In the genomic region with DNA sequence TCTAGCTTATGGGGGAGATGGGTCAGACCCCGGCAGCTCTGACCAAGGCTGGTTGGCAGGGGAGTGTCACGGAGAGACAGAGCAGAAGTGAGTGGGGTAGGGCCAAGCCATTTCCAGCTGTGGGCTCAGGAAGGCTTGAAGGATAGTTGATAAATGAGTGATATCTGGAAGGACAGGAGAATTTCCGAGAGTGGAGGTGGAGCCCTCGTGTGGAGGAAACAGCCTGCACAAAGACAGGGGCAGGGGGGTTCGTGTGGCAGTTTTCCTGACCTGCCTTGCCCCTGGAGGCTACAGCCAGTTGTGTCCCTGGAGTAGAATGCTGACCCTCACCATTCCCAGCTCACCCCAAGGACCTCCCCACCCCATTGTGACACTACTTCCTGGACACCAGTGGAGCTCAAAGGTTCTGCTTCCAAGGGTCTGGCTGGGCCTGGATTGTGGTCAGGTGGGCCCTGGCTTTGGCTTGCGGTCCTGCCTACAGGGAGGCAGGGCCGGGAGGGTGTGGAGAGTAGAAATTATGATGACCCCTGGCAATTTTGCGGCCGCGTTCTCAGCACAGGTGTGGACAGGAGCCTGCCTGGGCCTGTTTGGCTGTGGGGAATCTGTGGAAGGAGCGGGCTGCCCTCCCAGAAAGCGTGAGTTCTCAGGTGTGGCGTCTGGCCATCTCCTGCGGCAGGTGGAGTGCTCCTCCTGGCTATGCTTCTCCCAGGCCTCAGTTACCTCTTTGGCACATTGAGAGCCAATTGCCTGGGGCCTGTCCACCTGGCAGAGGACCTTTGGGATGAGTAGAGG, we compare ENCODE assay signal across 16 cellular contexts. TPM values are rescaled to one million over a fixed set of nuclear protein-coding genes. Genes with fewer than 3 reads are reported as not detected.
DNase-seq lines count a peak whose midpoint lies in the region; ATAC-seq, FAIRE-seq and TF ChIP-seq lines count a peak whose summit lies in the region.
"Had no signal": no experiment of that assay in that cellular context is flagged by ENCODE, and none has a peak within 500 bp of the region (broad histone marks: within the 10 kb centered on the region; RNA-seq: fewer than 3 reads in every experiment).

Gene SLC22A14 (plus strand): TSS at position 400 of the 792 bp plus-strand sequence. CDS start 23,733 bp downstream, outside the sequence.

- in situ Hi-C loops in astrocyte of the spinal cord (cut with HindIII; ENCODE audit: low sequenced_read_pairs): no loop called here

- H3K4me1 ChIP-seq in H9 (ENCODE audit: insufficient read depth, low read length) (no peaks in the 10 kb centered on the region), kidney (ENCODE audit: control insufficient read depth in 1 of 2, insufficient read depth in 1 of 2, low read depth in 1 of 2, low read length in 2 of 2) (no peaks in the 10 kb centered on the region)
- H3K4me1 ChIP-seq in CD8-positive, alpha-beta memory T cell (ENCODE audit: insufficient read depth, low read length): no peaks in the 10 kb centered on the region
- H3K4me1 ChIP-seq: stomach had no signal

- no peaks in the 10 kb centered on the region for H4K20me1 ChIP-seq in H9 (ENCODE audit: control insufficient read depth, insufficient read depth, insufficient read length)

- no peak within 1 kb of the TSS for H4K8ac ChIP-seq in H9 (replicated peaks; ENCODE audit: insufficient read length, low read depth, low read length)

- CTCF ChIA-PET in CD8-positive, alpha-beta memory T cell (lab: Charles Lee): no interaction called here

- ATAC-seq in memory B cell (ENCODE audit: low read depth) (no peak), GM18873 (IDR thresholded peaks at IDR 0.05; ENCODE audit: low FRiP score, unreplicated experiment) (no peak)

- H3K79me2 ChIP-seq in H9 (ENCODE audit: insufficient read depth, low read length): no peaks in the 10 kb centered on the region

- H3K9ac ChIP-seq in H9 (ENCODE audit: extremely low read depth, insufficient read length, low read length): no peak within 1 kb of the TSS
- no peak within 1 kb of the TSS for H3K9ac ChIP-seq in kidney (ENCODE audit: low read length in 2 of 2)

- no peak within 1 kb of the TSS for H3K4me2 ChIP-seq in H9 (ENCODE audit: insufficient read depth, insufficient read length, low read length)

- H3K14ac ChIP-seq in H9 (ENCODE audit: insufficient read depth, low read length): no peak within 1 kb of the TSS

- H3K4me1 Mint-ChIP-seq in H9 (peaks cover 7 to 9% of the 10 kb centered on the region in 2 experiments), memory B cell (no peaks in the 10 kb centered on the region)
- H3K4me1 Mint-ChIP-seq in CD8-positive, alpha-beta memory T cell: no peaks in the 10 kb centered on the region
- H3K4me1 Mint-ChIP-seq: activated naive CD8-positive, alpha-beta T cell treated with anti-CD3 and anti-CD28 coated beads, Interleukin-2, amount 10 ng/mL, durations not matched to agents 7 days and 5 days had no signal

- H2AFZ ChIP-seq in H9 (ENCODE audit: low read length): no peak within 1 kb of the TSS

- H3K4me3 ChIP-seq in GM06990 (replicated peaks; ENCODE audit: low read depth, low read length): no peak within 1 kb of the TSS
- no peak within 1 kb of the TSS for H3K4me3 ChIP-seq in astrocyte of the spinal cord (ENCODE audit: low read depth, low read length)
- H3K4me3 ChIP-seq in CD8-positive, alpha-beta memory T cell (ENCODE audit: low read length): no peak within 1 kb of the TSS
- H3K4me3 ChIP-seq in kidney (ENCODE audit: low read length in 2 of 2): no peak within 1 kb of the TSS
- H3K4me3 ChIP-seq: stomach had no signal

- H2BK5ac ChIP-seq in H9 (ENCODE audit: insufficient read length, low read length): no peak within 1 kb of the TSS

- no peak within 1 kb of the TSS for H4K91ac ChIP-seq in H9 (ENCODE audit: insufficient read length, low read depth, low read length)

- H3K27ac Mint-ChIP-seq in H9 (peak within 1 kb of the TSS in 1 of 3 experiments; percentile 18; a peak in 1 of 7 replicates), memory B cell (peak within 1 kb of the TSS; percentile 24)
- no peak within 1 kb of the TSS for H3K27ac Mint-ChIP-seq in CD8-positive, alpha-beta memory T cell
- H3K27ac Mint-ChIP-seq: activated naive CD8-positive, alpha-beta T cell treated with anti-CD3 and anti-CD28 coated beads, Interleukin-2, amount 10 ng/mL, durations not matched to agents 7 days and 5 days had no signal

- FAIRE-seq in kidney (lab: Jason Lieb, UNC): no peak
- FAIRE-seq: colon had no signal

- no peaks in the 10 kb centered on the region for H3K27me3 ChIP-seq in GM06990 (replicated peaks; ENCODE audit: control insufficient read depth, insufficient read depth, low read length)
- no peaks in the 10 kb centered on the region for H3K27me3 ChIP-seq in H9 (ENCODE audit: insufficient read depth, low read length)
- no peaks in the 10 kb centered on the region for H3K27me3 ChIP-seq in CD8-positive, alpha-beta memory T cell (ENCODE audit: insufficient read depth, low read length, poor library complexity, severe bottlenecking)
- H3K27me3 ChIP-seq: stomach had no signal

- intact Hi-C loops in kidney (cut with DNase I): no loop called here

- no peak within 1 kb of the TSS for H3K56ac ChIP-seq in H9 (ENCODE audit: insufficient read length, low read depth, low read length)

- H3T11ph ChIP-seq in H9 (ENCODE audit: low read length): no peak within 1 kb of the TSS

- H3K27me3 Mint-ChIP-seq in H9 (ENCODE audit: low read depth) (no peaks in the 10 kb centered on the region; the same call in none of the 2 replicates), memory B cell (no peaks in the 10 kb centered on the region)
- H3K27me3 Mint-ChIP-seq in CD8-positive, alpha-beta memory T cell: peaks cover 0 to 2% of the 10 kb centered on the region in 2 donors
- H3K27me3 Mint-ChIP-seq: activated naive CD8-positive, alpha-beta T cell treated with anti-CD3 and anti-CD28 coated beads, Interleukin-2, amount 10 ng/mL, durations not matched to agents 7 days and 5 days had no signal

- H3K23me2 ChIP-seq in H9 (ENCODE audit: insufficient read length, low read depth, low read length, poor library complexity, severe bottlenecking): no peaks in the 10 kb centered on the region

- POLR2A ChIA-PET in CD8-positive, alpha-beta memory T cell (lab: Charles Lee): interaction anchor here (0.5 kb wide), 1 partner anchor 219 kb away, joined by 4 read pairs; no protein-coding TSS in a partner anchor

- H3K36me3 ChIP-seq in GM06990 (ENCODE audit: control insufficient read depth, insufficient read depth, low read length) (no peaks in the 10 kb centered on the region), kidney (ENCODE audit: control insufficient read depth in 1 of 2, insufficient read depth in 2 of 2, low read length in 2 of 2) (peaks cover 3 to 8% of the 10 kb centered on the region in 2 donors)
- no peaks in the 10 kb centered on the region for H3K36me3 ChIP-seq in CD8-positive, alpha-beta memory T cell (ENCODE audit: insufficient read depth, low read length)

- DNase-seq in GM06990 (ENCODE audit: extremely low read depth, insufficient read length) (no peak), H9 (peak; percentile 60), astrocyte of the spinal cord (ENCODE audit: low read depth, low spot score) (no peak), memory B cell (ENCODE audit: low spot score in 2 of 2) (no peak), T1000 (lab: John Stamatoyannopoulos, UW) (no peak), kidney (no peak)
- DNase-seq in CD8-positive, alpha-beta memory T cell: no peak
- DNase-seq: activated naive CD8-positive, alpha-beta T cell treated with anti-CD3 and anti-CD28 coated beads, Interleukin-2, amount 10 ng/mL, durations not matched to agents 7 days and 5 days; GDM1; mesenchymal stem cell; MV-4-11; stomach; SW 1271 had no signal

- H3K4ac ChIP-seq in H9 (ENCODE audit: low read depth, low read length): no peak within 1 kb of the TSS

- no peak within 1 kb of the TSS for H2BK15ac ChIP-seq in H9 (ENCODE audit: low read depth, low read length)

- TF ChIP-seq CTCF in GM06990 (IDR thresholded peaks at IDR 0.05; ENCODE audit: insufficient read depth, low read length, poor library complexity, severe bottlenecking) (peak; percentile 33), H9 (conservative IDR thresholded peaks at IDR 0.05) (peak; percentile 63), astrocyte of the spinal cord (IDR thresholded peaks at IDR 0.05; ENCODE audit: low read depth, low read length) (peak; percentile 6), kidney (IDR thresholded peaks at IDR 0.05; ENCODE audit: borderline replicate concordance, extremely low read depth, insufficient read depth) (no peak)

- H2BK12ac ChIP-seq in H9 (ENCODE audit: insufficient read length, low read depth, low read length): no peak within 1 kb of the TSS

- H3K18ac ChIP-seq in H9 (ENCODE audit: insufficient read length, low read depth, low read length): no peak within 1 kb of the TSS

- no peaks in the 10 kb centered on the region for H3K9me3 Mint-ChIP-seq in H9
- no peaks in the 10 kb centered on the region for H3K9me3 Mint-ChIP-seq in memory B cell
- H3K9me3 Mint-ChIP-seq in CD8-positive, alpha-beta memory T cell: no peaks in the 10 kb centered on the region
- H3K9me3 Mint-ChIP-seq: activated naive CD8-positive, alpha-beta T cell treated with anti-CD3 and anti-CD28 coated beads, Interleukin-2, amount 10 ng/mL, durations not matched to agents 7 days and 5 days had no signal

- H2BK120ac ChIP-seq in H9 (ENCODE audit: low read depth, low read length, poor library complexity, severe bottlenecking): no peak within 1 kb of the TSS

- no peaks in the 10 kb centered on the region for H3K79me1 ChIP-seq in H9 (ENCODE audit: insufficient read depth, low read depth, low read length, poor library complexity, severe bottlenecking)

- no peak within 1 kb of the TSS for H2BK20ac ChIP-seq in H9 (ENCODE audit: low read depth, low read length, poor library complexity, severe bottlenecking)

- no peak within 1 kb of the TSS for H2AK5ac ChIP-seq in H9 (ENCODE audit: insufficient read length, low read length)

- H4K5ac ChIP-seq in H9 (ENCODE audit: insufficient read length, low read depth, low read length): no peak within 1 kb of the TSS

- H3K23ac ChIP-seq in H9 (ENCODE audit: insufficient read length, low read depth, low read length): no peak within 1 kb of the TSS

- H3K27ac ChIP-seq in H9 (ENCODE audit: insufficient read length, low read depth, low read length) (no peak within 1 kb of the TSS), kidney (ENCODE audit: low read depth in 2 of 2, low read length in 2 of 2) (no peak within 1 kb of the TSS)
- no peak within 1 kb of the TSS for H3K27ac ChIP-seq in CD8-positive, alpha-beta memory T cell (ENCODE audit: low read depth, low read length)
- H3K27ac ChIP-seq: stomach had no signal

- WGBS in H9 (ENCODE audit: extremely low coverage, insufficient read length, low lambda C conversion rate): no CpG with 5 or more reads among the region's 14 CpGs

- H3K9me3 ChIP-seq in H9 (ENCODE audit: control insufficient read depth, low read depth, low read length) (no peaks in the 10 kb centered on the region), kidney (ENCODE audit: control insufficient read depth in 1 of 2, low read length in 2 of 2) (no peaks in the 10 kb centered on the region)
- H3K9me3 ChIP-seq in CD8-positive, alpha-beta memory T cell (ENCODE audit: low read length): no peaks in the 10 kb centered on the region
- H3K9me3 ChIP-seq: stomach had no signal

- no peak within 1 kb of the TSS; a peak in 1 of 5 replicates for H3K4me3 Mint-ChIP-seq in H9
- H3K4me3 Mint-ChIP-seq in memory B cell: no peak within 1 kb of the TSS
- no peak within 1 kb of the TSS for H3K4me3 Mint-ChIP-seq in CD8-positive, alpha-beta memory T cell
- H3K4me3 Mint-ChIP-seq: activated naive CD8-positive, alpha-beta T cell treated with anti-CD3 and anti-CD28 coated beads, Interleukin-2, amount 10 ng/mL, durations not matched to agents 7 days and 5 days had no signal

- H3K36me3 Mint-ChIP-seq in H9 (ENCODE audit: insufficient read depth in 1 of 3, low read depth in 3 of 3) (0 out of 7 replicates have a peak, but pooled peaks cover 0 to 2% (median 0%) of the 10 kb centered on the region in 3 experiments), memory B cell (peaks cover 5% of the 10 kb centered on the region)
- H3K36me3 Mint-ChIP-seq in CD8-positive, alpha-beta memory T cell: peaks cover 0 to 7% (median 2%) of the 10 kb centered on the region in 3 donors
- H3K36me3 Mint-ChIP-seq: activated naive CD8-positive, alpha-beta T cell treated with anti-CD3 and anti-CD28 coated beads, Interleukin-2, amount 10 ng/mL, durations not matched to agents 7 days and 5 days had no signal

RNA-seq across cellular contexts. Expression of gene SLC22A14, which starts in this region (rescaled TPM):
- total RNA-seq in H9 (2021) (not detected in 2 replicates), kidney (0.19 TPM)
- total RNA-seq in CD8-positive, alpha-beta memory T cell: not detected
- polyA plus RNA-seq in CD8-positive, alpha-beta memory T cell: not detected
- polyA plus RNA-seq in kidney (ENCODE audit: insufficient read depth, low read depth, low replicate concordance): 0.75 TPM
- total RNA-seq: stomach had no signal
- polyA plus RNA-seq: fibroblast of lung had no signal

Comparison
In these comparisons a context has a peak if more than half of its experiments do, and no peak if none do; other contexts are left out.
1. Peak in DNase-seq in H9; RNA of the gene not detected or under 1 TPM.